Comparison of ENCODE assay signal across 18 cellular contexts in the genomic region with DNA sequence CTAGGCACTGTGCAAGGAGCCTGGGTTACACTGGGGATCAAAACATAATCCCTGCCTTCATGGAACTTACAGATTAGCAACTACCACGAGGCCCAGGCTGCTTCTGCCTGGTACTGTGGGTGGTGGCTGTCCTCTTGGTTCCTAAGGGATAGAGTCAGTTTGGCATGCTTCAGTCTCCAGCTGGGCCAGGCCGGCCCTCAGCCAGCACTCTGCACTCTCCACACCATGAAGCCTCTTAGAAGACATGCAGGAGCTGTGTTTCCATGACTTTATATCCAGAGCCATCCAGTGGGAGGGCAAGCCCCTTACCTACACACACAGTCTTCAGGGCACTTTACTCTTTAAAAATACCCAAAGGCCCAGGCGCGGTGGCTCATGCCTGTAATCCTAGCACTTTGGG.
"Had no signal": no experiment of that assay in that cellular context is flagged by ENCODE, and none has a peak within 500 bp of the region (broad histone marks: within the 10 kb centered on the region; RNA-seq: fewer than 3 reads in every experiment).

No MANE protein-coding gene starts in this region.

- H3K9me3 ChIP-seq: gastroesophageal sphincter, heart left ventricle, mucosa of descending colon, psoas muscle, right lobe of liver had no signal

- ATAC-seq: gastroesophageal sphincter, heart left ventricle, left ventricle myocardium superior, mucosa of descending colon, psoas muscle had no signal

- H3K4me1 ChIP-seq: gastroesophageal sphincter, psoas muscle, right lobe of liver had no signal

- H3K27me3 ChIP-seq: brain microvascular endothelial cell, gastroesophageal sphincter, heart left ventricle, right lobe of liver had no signal

- H3K27me3 Mint-ChIP-seq: central memory CD8-positive, alpha-beta T cell; memory B cell; naive B cell had no signal

- H3K27ac Mint-ChIP-seq: activated naive CD4-positive, alpha-beta T cell treated with anti-CD3 and anti-CD28 coated beads for 36 hours; activated T-helper 2 cell treated with anti-CD3 and anti-CD28 coated beads, Interferon-gamma antibody, Interleukin-2, Interleukin-4, amounts not matched to agents 10 μg/mL and 5 μg/mL and 100 μg/mL, durations not matched to agents 14 hours and 24 hours and 36 hours; memory B cell; naive B cell; T-helper 1 cell treated with Interleukin-12 subunit alpha and Interleukin-12 subunit beta and Interleukin-4 antibody, amounts not matched to agents 30 μg/mL and 1 μg/mL, for 36 hours had no signal

- H3K4me3 ChIP-seq: coronary artery, gastroesophageal sphincter, heart left ventricle, mucosa of descending colon, psoas muscle, right lobe of liver, smooth muscle cell had no signal

- H3K4me3 Mint-ChIP-seq: activated naive CD4-positive, alpha-beta T cell treated with anti-CD3 and anti-CD28 coated beads for 36 hours; central memory CD8-positive, alpha-beta T cell; memory B cell; naive B cell; neural crest cell; T-helper 1 cell treated with Interleukin-12 subunit alpha and Interleukin-12 subunit beta and Interleukin-4 antibody, amounts not matched to agents 30 μg/mL and 1 μg/mL, for 36 hours had no signal

- H3K4me2 ChIP-seq: smooth muscle cell had no signal

- DNase-seq: activated CD4-positive, CD25-positive, alpha-beta regulatory T cell treated with anti-CD3 and anti-CD28 coated beads, Interleukin-2, amount 50 U/mL, for 72 hours; activated naive CD4-positive, alpha-beta T cell treated with anti-CD3 and anti-CD28 coated beads for 36 hours; brain microvascular endothelial cell; left ventricle myocardium superior; mucosa of descending colon; naive B cell; psoas muscle; right lobe of liver; stimulated activated CD4-positive, alpha-beta T cell treated with anti-CD3 and anti-CD28 coated beads, Interleukin-4, amount 100 ng/mL, for 1 hour had no signal

- H3K27ac ChIP-seq: brain microvascular endothelial cell, coronary artery, gastroesophageal sphincter, heart left ventricle, psoas muscle, right lobe of liver had no signal

- H3K4me1 Mint-ChIP-seq: central memory CD8-positive, alpha-beta T cell; memory B cell; naive B cell had no signal

- H3K9me3 Mint-ChIP-seq: activated naive CD4-positive, alpha-beta T cell treated with anti-CD3 and anti-CD28 coated beads for 36 hours; activated T-helper 2 cell treated with anti-CD3 and anti-CD28 coated beads, Interferon-gamma antibody, Interleukin-2, Interleukin-4, amounts not matched to agents 10 μg/mL and 5 μg/mL and 100 μg/mL, durations not matched to agents 14 hours and 24 hours and 36 hours; central memory CD8-positive, alpha-beta T cell; memory B cell; naive B cell; neural crest cell; T-helper 1 cell treated with Interleukin-12 subunit alpha and Interleukin-12 subunit beta and Interleukin-4 antibody, amounts not matched to agents 30 μg/mL and 1 μg/mL, for 36 hours had no signal

- H3K36me3 ChIP-seq: right lobe of liver had no signal
